In genomic region chr3:73419993-73420392, GRCh38 we compare ENCODE assay signal across 1 cellular context.
TF ChIP-seq lines count a peak whose summit lies in the region.

No MANE protein-coding gene starts in this region.

TF ChIP-seq in SK-N-SH treated with all-trans-retinoic acid at 6 μM for 48 hours, 23 proteins besides CTCF, POLR2A, EP300 and RAD21 (continued from another document):
- TF ChIP-seq, protein P1, sequence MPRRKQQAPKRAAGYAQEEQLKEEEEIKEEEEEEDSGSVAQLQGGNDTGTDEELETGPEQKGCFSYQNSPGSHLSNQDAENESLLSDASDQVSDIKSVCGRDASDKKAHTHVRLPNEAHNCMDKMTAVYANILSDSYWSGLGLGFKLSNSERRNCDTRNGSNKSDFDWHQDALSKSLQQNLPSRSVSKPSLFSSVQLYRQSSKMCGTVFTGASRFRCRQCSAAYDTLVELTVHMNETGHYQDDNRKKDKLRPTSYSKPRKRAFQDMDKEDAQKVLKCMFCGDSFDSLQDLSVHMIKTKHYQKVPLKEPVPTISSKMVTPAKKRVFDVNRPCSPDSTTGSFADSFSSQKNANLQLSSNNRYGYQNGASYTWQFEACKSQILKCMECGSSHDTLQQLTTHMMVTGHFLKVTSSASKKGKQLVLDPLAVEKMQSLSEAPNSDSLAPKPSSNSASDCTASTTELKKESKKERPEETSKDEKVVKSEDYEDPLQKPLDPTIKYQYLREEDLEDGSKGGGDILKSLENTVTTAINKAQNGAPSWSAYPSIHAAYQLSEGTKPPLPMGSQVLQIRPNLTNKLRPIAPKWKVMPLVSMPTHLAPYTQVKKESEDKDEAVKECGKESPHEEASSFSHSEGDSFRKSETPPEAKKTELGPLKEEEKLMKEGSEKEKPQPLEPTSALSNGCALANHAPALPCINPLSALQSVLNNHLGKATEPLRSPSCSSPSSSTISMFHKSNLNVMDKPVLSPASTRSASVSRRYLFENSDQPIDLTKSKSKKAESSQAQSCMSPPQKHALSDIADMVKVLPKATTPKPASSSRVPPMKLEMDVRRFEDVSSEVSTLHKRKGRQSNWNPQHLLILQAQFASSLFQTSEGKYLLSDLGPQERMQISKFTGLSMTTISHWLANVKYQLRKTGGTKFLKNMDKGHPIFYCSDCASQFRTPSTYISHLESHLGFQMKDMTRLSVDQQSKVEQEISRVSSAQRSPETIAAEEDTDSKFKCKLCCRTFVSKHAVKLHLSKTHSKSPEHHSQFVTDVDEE (CRISPR knock-in tag; IDR thresholded peaks at IDR 0.05): no peak
- TF ChIP-seq TCF4 (CRISPR knock-in tag; IDR thresholded peaks at IDR 0.05; ENCODE audit: borderline replicate concordance): no peak
